Comparison of ENCODE assay signal across 13 cellular contexts in the genomic region with DNA sequence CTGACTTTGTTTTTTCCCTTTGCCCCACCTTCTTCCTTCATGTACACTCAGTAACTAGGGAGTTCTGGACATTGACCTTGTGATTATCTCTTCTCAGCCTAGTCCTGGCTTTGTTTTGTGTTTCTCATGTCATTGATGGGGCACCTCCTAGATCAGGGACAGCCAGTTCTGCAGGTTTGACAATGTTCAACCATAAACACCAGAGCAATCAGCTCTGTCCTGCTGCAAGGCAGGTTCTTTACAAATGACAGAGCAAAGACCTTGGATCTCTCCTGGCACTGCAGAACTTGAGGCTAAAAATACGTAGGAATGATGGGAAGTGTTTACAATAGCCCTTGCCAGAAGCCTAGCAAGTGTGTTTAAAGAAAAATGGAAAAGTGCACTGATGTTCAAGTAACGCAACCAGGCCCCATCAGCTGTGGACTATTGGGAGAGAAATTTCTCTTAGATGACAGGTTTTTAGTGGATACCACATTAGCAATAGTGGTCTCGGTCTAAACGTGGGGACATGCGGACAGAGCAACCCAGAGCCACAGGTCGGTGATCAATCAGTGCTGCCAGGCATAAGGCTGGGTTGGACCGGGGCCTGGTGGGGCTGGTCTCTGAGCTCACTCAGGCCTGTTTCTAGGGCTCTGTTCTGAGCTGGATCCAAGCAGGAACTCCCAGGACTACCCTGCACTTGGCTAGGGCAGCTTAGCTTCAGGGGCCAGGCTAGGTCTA.
DNase-seq lines count a peak whose midpoint lies in the region; ATAC-seq and TF ChIP-seq lines count a peak whose summit lies in the region.
"Had no signal": no experiment of that assay in that cellular context is flagged by ENCODE, and none has a peak within 500 bp of the region (broad histone marks: within the 10 kb centered on the region; RNA-seq: fewer than 3 reads in every experiment).

No MANE protein-coding gene starts in this region.

- TF ChIP-seq CTCF in adrenal gland (IDR thresholded peaks at IDR 0.05) (no peak), ovary (IDR thresholded peaks at IDR 0.05) (no peak), upper lobe of right lung (IDR thresholded peaks at IDR 0.05) (no peak)

- TF ChIP-seq POLR2A in adrenal gland (IDR thresholded peaks at IDR 0.05) (peak in 1 of 2 donors; percentile 70), ovary (IDR thresholded peaks at IDR 0.05) (no peak)

- DNase-seq in adrenal gland, result peak; percentile 40 to 81 (median 75)
- peak; percentile 73 for DNase-seq in left ventricle myocardium superior
- DNase-seq in ovary, result peak; percentile 54 to 67 (median 62)
- peak; percentile 54 for DNase-seq in upper lobe of right lung
- DNase-seq in effector CD8-positive, alpha-beta T cell (lab: John Stamatoyannopoulos, UW), result no peak
- DNase-seq in SK-N-DZ (ENCODE audit: low spot score), result no peak
- DNase-seq: activated CD8-positive, alpha-beta T cell treated with anti-CD3 and anti-CD28 coated beads, Interleukin-2, amount 10 ng/mL, durations not matched to agents 7 days and 5 days; dorsolateral prefrontal cortex; natural killer cell; stimulated activated CD4-positive, alpha-beta T cell treated with anti-CD3 and anti-CD28 coated beads, Interleukin-2, amount 100 ng/mL, for 48 hours; T-helper 17 cell had no signal

- no peaks in the 10 kb centered on the region for H3K27me3 ChIP-seq in adrenal gland
- H3K27me3 ChIP-seq in ovary, result no peaks in the 10 kb centered on the region
- no peaks in the 10 kb centered on the region for H3K27me3 ChIP-seq in upper lobe of right lung
- H3K27me3 ChIP-seq: dorsolateral prefrontal cortex had no signal

- intact Hi-C loops in adrenal gland (cut with DNase I), result no loop called here
- intact Hi-C loops in left ventricle myocardium superior (cut with micrococcal nuclease), result no loop called here
- intact Hi-C loops in ovary (cut with DNase I), result loop anchor here in 2 of 4 donors (10.0 kb wide), 1 partner anchor 76 kb away; a partner anchor contains a TSS
- intact Hi-C loops in upper lobe of right lung (cut with DNase I), result no loop called here

- TF ChIP-seq EP300 in ovary (IDR thresholded peaks at IDR 0.05), result no peak

- peaks cover 13 to 17% of the 10 kb centered on the region in 2 donors for H3K4me1 ChIP-seq in adrenal gland (replicated peaks in 1 of 2)
- peaks cover 33% of the 10 kb centered on the region for H3K4me1 ChIP-seq in ovary (ENCODE audit: insufficient read depth)
- H3K4me1 ChIP-seq in upper lobe of right lung, result peaks cover 25% of the 10 kb centered on the region

- H3K27ac ChIP-seq in adrenal gland, result peak overlapping the region; percentile 28 to 89 (median 85)
- H3K27ac ChIP-seq in ovary, result peak overlapping the region; percentile 7 to 86
- H3K27ac ChIP-seq in upper lobe of right lung, result peak overlapping the region; percentile 65
- H3K27ac ChIP-seq: dorsolateral prefrontal cortex had no signal

- ATAC-seq in left ventricle myocardium superior (peak; percentile 90), upper lobe of right lung (peak; percentile 53), HG03432 (IDR thresholded peaks at IDR 0.05; ENCODE audit: unreplicated experiment) (no peak)
- ATAC-seq: activated CD8-positive, alpha-beta T cell treated with anti-CD3 and anti-CD28 coated beads, Interleukin-2, amount 10 ng/mL, durations not matched to agents 7 days and 5 days; activated naive CD4-positive, alpha-beta T cell treated with anti-CD3 and anti-CD28 coated beads, Interleukin-2, amount 50 U/mL, for 72 hours; natural killer cell; T-helper 17 cell had no signal

- H3K36me3 ChIP-seq in adrenal gland (replicated peaks in 1 of 2) (no peaks in the 10 kb centered on the region), ovary (no peaks in the 10 kb centered on the region), upper lobe of right lung (no peaks in the 10 kb centered on the region)

- H3K4me3 ChIP-seq in adrenal gland (no peak overlapping the region), ovary (no peak overlapping the region), upper lobe of right lung (no peak overlapping the region)
- H3K4me3 ChIP-seq: dorsolateral prefrontal cortex had no signal

- no peaks in the 10 kb centered on the region for H3K9me3 ChIP-seq in adrenal gland (replicated peaks in 1 of 3)
- no peaks in the 10 kb centered on the region for H3K9me3 ChIP-seq in ovary
- no peaks in the 10 kb centered on the region for H3K9me3 ChIP-seq in upper lobe of right lung

- WGBS in adrenal gland, 4 donors, result 18 to 35% (median 26%) methylated on average over 6 to 7 of the region's 7 CpGs
- WGBS in ovary, 3 donors, result 7 to 18% (median 11%) methylated on average over 7 of the region's 7 CpGs

Comparison
In these comparisons a context has a peak if more than half of its experiments do, and no peak if none do; other contexts are left out.
1. DNase-seq: peak in adrenal gland (7 of 7), left ventricle myocardium superior (single experiment), ovary (5 of 5) and upper lobe of right lung (single experiment); none in effector CD8-positive, alpha-beta T cell (single experiment) and SK-N-DZ (single experiment).
2. Peak in every context shown above with its lines, with median percentiles within 50 percentile points of each other: H3K27ac ChIP-seq.